In genomic region chr19:48309731-48310130, GRCh38 we compare ENCODE assay signal across 6 cellular contexts. TPM values are rescaled to one million over a fixed set of nuclear protein-coding genes. Genes with fewer than 3 reads are reported as not detected.
"Had no signal": no experiment of that assay in that cellular context is flagged by ENCODE, and none has a peak within 500 bp of the region (broad histone marks: within the 10 kb centered on the region; RNA-seq: fewer than 3 reads in every experiment).

No MANE protein-coding gene starts in this region.

RNA-seq across cellular contexts. Expression of gene ZNF114, which starts 39.9 kb away (rescaled TPM):
- total RNA-seq: activated naive CD4-positive, alpha-beta T cell treated with anti-CD3 and anti-CD28 coated beads for 36 hours; MCF 10A had no signal

RNA-seq across cellular contexts. Expression of gene SYNGR4, which starts 54.4 kb away (rescaled TPM):
- total RNA-seq: activated B cell treated with CpG ODN at 0.5 μM for 24 hours; activated T-cell treated with anti-CD3 and anti-CD28 coated beads, Interleukin-2, amount 50 U/mL, for 4 hours; activated T-helper 1 cell treated with anti-CD3 and anti-CD28 coated beads, Interleukin-12 subunit alpha, Interleukin-12 subunit beta, Interleukin-2, Interleukin-4 antibody, amounts not matched to agents 30 ng/mL and 10 ng/mL and 1 ng/mL, durations not matched to agents 14 hours and 24 hours and 36 hours; MCF 10A; Right ventricle myocardium superior had no signal
